ENCODE assay signal across 1 cellular context in genomic region chr16:15168953-15169352, GRCh38.
TF ChIP-seq lines count a peak whose summit lies in the region.
"Not testable (repeated sequence)": the region's sequence is repeated elsewhere in the genome, so short reads cannot be mapped to it uniquely, and the experiment has no call there.

No MANE protein-coding gene starts in this region.

TF ChIP-seq in K562, 482 proteins besides CTCF, POLR2A, EP300 and RAD21:
- TF ChIP-seq ATF3 (IDR thresholded peaks at IDR 0.05) (peak; percentile 69), CREB1 (IDR thresholded peaks at IDR 0.05) (peak; percentile 53), CREM (IDR thresholded peaks at IDR 0.05; ENCODE audit: low read depth) (peak; percentile 70), MEF2A (IDR thresholded peaks at IDR 0.05; ENCODE audit: control insufficient read depth, low read depth, low read length) (peak; percentile 47; the same call in 1 of the 2 replicates), ATF7 (IDR thresholded peaks at IDR 0.05) (0 out of 2 replicates have a peak, but pooled peaks have one; percentile 47), JUND (IDR thresholded peaks at IDR 0.05; ENCODE audit: borderline replicate concordance, low read depth, low read length) (peak; percentile 48; the same call in 1 of the 2 replicates), MEF2D (tag; conservative IDR thresholded peaks at IDR 0.05; ENCODE audit: low read depth) (peak; percentile 80)
- not testable (repeated sequence) for TF ChIP-seq ATF3 (CRISPR knock-in tag; conservative IDR thresholded peaks at IDR 0.05); CREB1 (CRISPR knock-in tag; IDR thresholded peaks at IDR 0.05); JUND (tag; IDR thresholded peaks at IDR 0.05; ENCODE audit: borderline replicate concordance, low read depth, low read length)
TF ChIP-seq in K562: peak in this region for 7; not testable (repeated sequence) for 475.
